1 cellular context compared by ENCODE assay signal in the genomic region with DNA sequence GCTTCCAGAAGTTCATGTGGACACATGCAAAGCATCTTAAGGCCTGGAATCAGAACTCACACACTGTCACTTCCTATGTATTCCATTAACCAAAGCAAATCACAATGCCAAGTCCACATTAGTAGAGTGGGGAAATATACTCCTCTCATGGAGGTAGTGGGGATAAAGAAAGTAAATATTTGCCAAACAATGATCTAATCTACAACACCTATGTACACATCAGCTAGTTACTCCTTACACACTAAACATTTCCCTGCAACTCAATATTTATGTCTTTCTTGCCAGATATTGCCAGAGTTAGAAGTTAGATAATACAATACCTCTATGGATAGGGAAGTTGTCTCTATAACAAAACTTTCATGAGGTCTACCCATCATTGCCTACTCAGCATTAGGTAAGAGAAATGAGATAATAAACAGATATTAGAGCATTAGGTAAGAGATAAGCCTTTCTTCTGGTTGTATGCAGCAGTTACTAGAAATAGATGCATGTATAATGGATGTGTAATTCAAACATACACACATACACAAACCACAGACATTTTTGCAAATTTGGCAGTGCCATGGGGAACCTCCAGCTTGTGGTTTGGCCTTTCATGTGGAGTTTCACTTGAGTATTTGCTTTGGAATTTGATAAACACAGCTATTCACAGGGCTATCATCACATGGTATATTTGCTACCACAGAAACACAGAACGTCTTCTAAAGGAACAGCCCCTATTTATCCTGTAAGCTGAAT.
TF ChIP-seq lines count a peak whose summit lies in the region.

No MANE protein-coding gene starts in this region.

TF ChIP-seq in GM23338, 12 proteins besides CTCF, POLR2A, EP300 and RAD21 (continued from another document):
- no peak for TF ChIP-seq POLR2AphosphoS5 (IDR thresholded peaks at IDR 0.05; ENCODE audit: low read depth)
- TF ChIP-seq, protein P1, sequence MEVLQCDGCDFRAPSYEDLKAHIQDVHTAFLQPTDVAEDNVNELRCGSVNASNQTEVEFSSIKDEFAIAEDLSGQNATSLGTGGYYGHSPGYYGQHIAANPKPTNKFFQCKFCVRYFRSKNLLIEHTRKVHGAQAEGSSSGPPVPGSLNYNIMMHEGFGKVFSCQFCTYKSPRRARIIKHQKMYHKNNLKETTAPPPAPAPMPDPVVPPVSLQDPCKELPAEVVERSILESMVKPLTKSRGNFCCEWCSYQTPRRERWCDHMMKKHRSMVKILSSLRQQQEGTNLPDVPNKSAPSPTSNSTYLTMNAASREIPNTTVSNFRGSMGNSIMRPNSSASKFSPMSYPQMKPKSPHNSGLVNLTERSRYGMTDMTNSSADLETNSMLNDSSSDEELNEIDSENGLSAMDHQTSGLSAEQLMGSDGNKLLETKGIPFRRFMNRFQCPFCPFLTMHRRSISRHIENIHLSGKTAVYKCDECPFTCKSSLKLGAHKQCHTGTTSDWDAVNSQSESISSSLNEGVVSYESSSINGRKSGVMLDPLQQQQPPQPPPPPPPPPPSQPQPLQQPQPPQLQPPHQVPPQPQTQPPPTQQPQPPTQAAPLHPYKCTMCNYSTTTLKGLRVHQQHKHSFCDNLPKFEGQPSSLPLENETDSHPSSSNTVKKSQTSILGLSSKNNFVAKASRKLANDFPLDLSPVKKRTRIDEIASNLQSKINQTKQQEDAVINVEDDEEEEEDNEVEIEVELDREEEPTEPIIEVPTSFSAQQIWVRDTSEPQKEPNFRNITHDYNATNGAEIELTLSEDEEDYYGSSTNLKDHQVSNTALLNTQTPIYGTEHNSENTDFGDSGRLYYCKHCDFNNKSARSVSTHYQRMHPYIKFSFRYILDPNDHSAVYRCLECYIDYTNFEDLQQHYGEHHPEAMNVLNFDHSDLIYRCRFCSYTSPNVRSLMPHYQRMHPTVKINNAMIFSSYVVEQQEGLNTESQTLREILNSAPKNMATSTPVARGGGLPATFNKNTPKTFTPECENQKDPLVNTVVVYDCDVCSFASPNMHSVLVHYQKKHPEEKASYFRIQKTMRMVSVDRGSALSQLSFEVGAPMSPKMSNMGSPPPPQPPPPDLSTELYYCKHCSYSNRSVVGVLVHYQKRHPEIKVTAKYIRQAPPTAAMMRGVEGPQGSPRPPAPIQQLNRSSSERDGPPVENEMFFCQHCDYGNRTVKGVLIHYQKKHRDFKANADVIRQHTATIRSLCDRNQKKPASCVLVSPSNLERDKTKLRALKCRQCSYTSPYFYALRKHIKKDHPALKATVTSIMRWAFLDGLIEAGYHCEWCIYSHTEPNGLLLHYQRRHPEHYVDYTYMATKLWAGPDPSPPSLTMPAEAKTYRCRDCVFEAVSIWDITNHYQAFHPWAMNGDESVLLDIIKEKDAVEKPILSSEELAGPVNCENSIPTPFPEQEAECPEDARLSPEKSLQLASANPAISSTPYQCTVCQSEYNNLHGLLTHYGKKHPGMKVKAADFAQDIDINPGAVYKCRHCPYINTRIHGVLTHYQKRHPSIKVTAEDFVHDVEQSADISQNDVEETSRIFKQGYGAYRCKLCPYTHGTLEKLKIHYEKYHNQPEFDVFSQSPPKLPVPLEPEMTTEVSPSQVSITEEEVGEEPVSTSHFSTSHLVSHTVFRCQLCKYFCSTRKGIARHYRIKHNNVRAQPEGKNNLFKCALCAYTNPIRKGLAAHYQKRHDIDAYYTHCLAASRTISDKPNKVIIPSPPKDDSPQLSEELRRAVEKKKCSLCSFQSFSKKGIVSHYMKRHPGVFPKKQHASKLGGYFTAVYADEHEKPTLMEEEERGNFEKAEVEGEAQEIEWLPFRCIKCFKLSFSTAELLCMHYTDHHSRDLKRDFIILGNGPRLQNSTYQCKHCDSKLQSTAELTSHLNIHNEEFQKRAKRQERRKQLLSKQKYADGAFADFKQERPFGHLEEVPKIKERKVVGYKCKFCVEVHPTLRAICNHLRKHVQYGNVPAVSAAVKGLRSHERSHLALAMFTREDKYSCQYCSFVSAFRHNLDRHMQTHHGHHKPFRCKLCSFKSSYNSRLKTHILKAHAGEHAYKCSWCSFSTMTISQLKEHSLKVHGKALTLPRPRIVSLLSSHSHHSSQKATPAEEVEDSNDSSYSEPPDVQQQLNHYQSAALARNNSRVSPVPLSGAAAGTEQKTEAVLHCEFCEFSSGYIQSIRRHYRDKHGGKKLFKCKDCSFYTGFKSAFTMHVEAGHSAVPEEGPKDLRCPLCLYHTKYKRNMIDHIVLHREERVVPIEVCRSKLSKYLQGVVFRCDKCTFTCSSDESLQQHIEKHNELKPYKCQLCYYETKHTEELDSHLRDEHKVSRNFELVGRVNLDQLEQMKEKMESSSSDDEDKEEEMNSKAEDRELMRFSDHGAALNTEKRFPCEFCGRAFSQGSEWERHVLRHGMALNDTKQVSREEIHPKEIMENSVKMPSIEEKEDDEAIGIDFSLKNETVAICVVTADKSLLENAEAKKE (CRISPR knock-in tag; IDR thresholded peaks at IDR 0.05): no peak
- TF ChIP-seq STAT1 (IDR thresholded peaks at IDR 0.05; ENCODE audit: unreplicated experiment): no peak
- TF ChIP-seq, protein P2, sequence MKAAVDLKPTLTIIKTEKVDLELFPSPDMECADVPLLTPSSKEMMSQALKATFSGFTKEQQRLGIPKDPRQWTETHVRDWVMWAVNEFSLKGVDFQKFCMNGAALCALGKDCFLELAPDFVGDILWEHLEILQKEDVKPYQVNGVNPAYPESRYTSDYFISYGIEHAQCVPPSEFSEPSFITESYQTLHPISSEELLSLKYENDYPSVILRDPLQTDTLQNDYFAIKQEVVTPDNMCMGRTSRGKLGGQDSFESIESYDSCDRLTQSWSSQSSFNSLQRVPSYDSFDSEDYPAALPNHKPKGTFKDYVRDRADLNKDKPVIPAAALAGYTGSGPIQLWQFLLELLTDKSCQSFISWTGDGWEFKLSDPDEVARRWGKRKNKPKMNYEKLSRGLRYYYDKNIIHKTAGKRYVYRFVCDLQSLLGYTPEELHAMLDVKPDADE (IDR thresholded peaks at IDR 0.05): no peak
- no peak for TF ChIP-seq CREB1 (CRISPR knock-in tag; IDR thresholded peaks at IDR 0.05; ENCODE audit: low read depth)
- TF ChIP-seq ZNF114 (CRISPR knock-in tag; IDR thresholded peaks at IDR 0.05): no peak
- no peak for TF ChIP-seq EZH2 (IDR thresholded peaks at IDR 0.05; ENCODE audit: low read depth, unreplicated experiment)
- TF ChIP-seq JUNB (IDR thresholded peaks at IDR 0.05; ENCODE audit: unreplicated experiment): no peak
